ENCODE assay signal across 1 cellular context in the genomic region with DNA sequence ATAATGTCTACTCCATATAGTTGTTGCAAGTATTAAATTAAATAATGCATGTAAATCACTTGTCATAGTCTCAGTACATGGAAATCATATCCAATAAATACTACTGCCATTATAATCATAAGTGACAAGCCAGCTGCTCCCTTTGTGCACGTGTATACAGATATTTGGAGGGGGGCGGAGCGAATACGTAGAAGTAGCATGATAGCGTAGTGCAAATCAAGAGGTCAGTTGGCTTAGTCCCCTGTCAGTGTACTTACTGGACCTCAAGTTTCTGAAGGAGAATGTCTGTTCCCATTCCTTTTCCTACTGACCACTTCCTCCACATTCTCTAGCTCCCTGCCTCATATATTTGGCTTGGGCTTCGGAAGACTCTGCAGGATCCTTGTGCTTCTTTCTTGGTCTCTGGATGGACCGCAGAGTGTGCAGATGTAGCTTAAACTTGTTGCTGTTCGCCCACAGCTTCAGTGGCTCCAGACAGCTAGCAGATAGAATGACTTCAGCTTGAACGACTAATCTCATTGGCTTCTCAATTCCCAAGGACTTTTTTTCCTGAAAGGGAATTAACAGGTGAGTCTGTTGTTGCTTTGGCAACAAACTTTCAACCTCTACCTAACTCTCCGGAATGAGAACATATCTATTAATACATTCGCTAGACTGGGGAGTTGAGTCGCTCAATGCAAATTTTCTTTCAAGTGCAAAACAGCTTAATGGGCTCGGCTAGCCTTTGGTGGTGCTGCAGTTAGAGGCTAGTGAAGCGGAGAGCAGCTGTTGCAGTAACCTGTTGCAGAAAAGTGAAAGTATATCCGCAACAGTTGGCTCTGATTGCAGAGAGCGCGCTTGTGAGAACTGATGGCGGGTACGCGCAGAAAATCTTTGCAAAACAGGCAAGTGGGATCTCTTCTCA.
TF ChIP-seq lines count a peak whose summit lies in the region.

A gene with protein sequence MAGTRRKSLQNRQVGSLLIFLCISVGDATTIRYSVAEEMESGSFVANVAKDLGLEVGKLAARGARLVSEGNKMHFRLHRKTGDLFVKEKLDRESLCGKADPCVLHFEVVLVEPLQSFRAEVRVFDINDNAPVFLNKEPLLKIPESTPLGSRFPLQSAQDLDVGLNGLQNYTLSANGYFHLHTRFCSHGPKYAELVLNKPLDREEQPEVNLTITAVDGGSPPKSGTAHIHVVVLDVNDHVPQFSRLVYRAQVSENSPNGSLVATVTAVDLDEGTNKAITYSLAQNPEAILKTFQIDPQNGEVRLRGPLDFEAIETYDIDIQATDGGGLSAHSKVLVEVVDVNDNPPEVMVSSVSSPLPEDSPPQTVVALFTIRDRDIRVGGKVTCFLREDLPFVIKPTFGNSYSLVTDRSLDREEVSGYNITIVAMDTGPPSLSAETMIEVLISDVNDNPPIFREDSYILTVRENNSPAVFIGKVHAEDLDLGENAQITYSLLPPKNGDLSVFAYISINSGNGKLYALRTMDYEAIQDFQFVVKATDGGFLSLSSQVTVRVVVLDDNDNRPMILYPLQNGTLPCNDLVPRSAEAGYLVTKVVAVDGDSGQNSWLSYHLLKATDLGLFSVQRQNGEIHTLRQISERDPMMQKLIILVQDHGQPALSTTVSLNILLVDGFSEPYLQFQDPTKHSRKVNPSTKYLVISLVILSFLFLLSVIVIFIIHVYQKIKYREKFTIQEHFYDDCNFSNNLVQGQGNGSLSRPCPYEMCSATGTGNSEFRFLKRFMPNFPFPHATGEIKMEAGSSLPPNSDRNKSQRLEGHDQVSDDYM (plus strand): TSS at position 753 of the 904 bp plus-strand sequence. CDS start 97 bp downstream, at position 850.

TF ChIP-seq in neural cell, 6 proteins besides CTCF, POLR2A, EP300 and RAD21:
- TF ChIP-seq, protein P1, sequence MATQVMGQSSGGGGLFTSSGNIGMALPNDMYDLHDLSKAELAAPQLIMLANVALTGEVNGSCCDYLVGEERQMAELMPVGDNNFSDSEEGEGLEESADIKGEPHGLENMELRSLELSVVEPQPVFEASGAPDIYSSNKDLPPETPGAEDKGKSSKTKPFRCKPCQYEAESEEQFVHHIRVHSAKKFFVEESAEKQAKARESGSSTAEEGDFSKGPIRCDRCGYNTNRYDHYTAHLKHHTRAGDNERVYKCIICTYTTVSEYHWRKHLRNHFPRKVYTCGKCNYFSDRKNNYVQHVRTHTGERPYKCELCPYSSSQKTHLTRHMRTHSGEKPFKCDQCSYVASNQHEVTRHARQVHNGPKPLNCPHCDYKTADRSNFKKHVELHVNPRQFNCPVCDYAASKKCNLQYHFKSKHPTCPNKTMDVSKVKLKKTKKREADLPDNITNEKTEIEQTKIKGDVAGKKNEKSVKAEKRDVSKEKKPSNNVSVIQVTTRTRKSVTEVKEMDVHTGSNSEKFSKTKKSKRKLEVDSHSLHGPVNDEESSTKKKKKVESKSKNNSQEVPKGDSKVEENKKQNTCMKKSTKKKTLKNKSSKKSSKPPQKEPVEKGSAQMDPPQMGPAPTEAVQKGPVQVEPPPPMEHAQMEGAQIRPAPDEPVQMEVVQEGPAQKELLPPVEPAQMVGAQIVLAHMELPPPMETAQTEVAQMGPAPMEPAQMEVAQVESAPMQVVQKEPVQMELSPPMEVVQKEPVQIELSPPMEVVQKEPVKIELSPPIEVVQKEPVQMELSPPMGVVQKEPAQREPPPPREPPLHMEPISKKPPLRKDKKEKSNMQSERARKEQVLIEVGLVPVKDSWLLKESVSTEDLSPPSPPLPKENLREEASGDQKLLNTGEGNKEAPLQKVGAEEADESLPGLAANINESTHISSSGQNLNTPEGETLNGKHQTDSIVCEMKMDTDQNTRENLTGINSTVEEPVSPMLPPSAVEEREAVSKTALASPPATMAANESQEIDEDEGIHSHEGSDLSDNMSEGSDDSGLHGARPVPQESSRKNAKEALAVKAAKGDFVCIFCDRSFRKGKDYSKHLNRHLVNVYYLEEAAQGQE (IDR thresholded peaks at IDR 0.05; ENCODE audit: borderline replicate concordance), result no peak
- TF ChIP-seq SMC3 (conservative IDR thresholded peaks at IDR 0.05; ENCODE audit: poor library complexity) (no peak), EZH2 (IDR thresholded peaks at IDR 0.05; ENCODE audit: borderline replicate concordance, insufficient read depth, low read length, poor library complexity, severe bottlenecking) (no peak), TAF1 (IDR thresholded peaks at IDR 0.05; ENCODE audit: low read depth) (no peak), POLR2AphosphoS5 (IDR thresholded peaks at IDR 0.05) (no peak), MXI1 (conservative IDR thresholded peaks at IDR 0.05; ENCODE audit: poor library complexity, severe bottlenecking) (no peak)
